8 cellular contexts compared by ENCODE assay signal in the genomic region with DNA sequence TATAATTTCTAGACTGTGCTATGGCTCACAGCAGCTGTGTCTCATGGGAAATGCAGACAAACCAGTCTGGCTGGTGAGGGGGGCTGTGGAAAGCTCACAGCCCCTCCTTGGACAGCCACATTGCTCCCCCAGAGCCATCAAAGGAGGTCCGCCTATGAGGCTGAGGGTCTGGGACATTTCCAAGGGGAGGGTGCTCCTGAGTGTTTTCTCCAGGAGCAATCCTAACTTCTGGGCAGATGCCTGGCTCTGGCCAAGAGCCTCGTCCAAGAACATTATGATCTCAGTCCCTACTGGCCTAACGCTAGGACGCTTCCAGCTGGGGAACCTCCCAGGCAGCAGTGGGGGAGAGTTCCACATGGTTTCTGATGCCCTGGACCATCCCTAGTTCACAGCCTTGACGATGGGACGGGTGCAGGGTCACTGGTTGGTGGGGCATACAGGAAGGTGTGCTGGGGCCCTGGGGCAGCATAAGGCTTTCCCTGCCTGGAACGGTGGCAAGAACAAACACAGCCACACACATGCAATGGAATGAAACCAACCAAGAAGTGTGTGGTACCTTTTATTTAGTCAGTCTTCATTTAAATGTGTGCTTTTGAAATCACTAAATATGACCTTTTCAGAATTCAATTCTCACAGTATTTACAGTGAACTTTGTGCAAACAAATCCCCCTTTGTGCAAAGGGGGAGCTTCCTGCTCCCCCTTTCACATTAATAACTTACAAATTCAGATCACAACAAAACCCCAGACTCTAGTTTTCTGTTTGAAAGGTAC.
A peak's percentile ranks its signal among the peaks of the same experiment; 100 is the strongest.
DNase-seq lines count a peak whose midpoint lies in the region; ATAC-seq and TF ChIP-seq lines count a peak whose summit lies in the region.

No MANE protein-coding gene starts in this region.

- peak; percentile 20 to 59 for TF ChIP-seq POLR2A in tibial nerve (IDR thresholded peaks at IDR 0.05)

- DNase-seq in fibroblast of the conjunctiva (ENCODE audit: low read depth) (peak; percentile 69), tibial nerve (ENCODE audit: low spot score in 2 of 2) (peak; percentile 83 to 89), NCI-H1092 (lab: John Stamatoyannopoulos, UW) (no peak), DMS153 treated with DMSO at 0.1 percent for 48 hours (lab: John Stamatoyannopoulos, UW; ENCODE audit: unreplicated experiment) (no peak)
- DNase-seq in stimulated activated CD4-positive, alpha-beta T cell treated with anti-CD3 and anti-CD28 coated beads, Interleukin-15, amount 100 ng/mL, for 24 hours: no peak

- H3K4me1 ChIP-seq in tibial nerve: peaks cover 3 to 87% (median 47%) of the 10 kb centered on the region in 4 donors

- peaks cover 23% of the 10 kb centered on the region for H3K4me1 Mint-ChIP-seq in nephron

- H3K4me3 Mint-ChIP-seq in nephron: peak overlapping the region in 1 of 3 experiments; percentile 15

- no peak for ATAC-seq in GM18868 (IDR thresholded peaks at IDR 0.05; ENCODE audit: unreplicated experiment)

- TF ChIP-seq CTCF in nephron (IDR thresholded peaks at IDR 0.05; ENCODE audit: unreplicated experiment in 3 of 3) (no peak), tibial nerve (IDR thresholded peaks at IDR 0.05) (peak in 1 of 5 experiments; percentile 12)

- H3K27ac Mint-ChIP-seq in nephron: peak overlapping the region; percentile 74 to 89 (median 83)

- no peaks in the 10 kb centered on the region for H3K36me3 Mint-ChIP-seq in nephron (ENCODE audit: low read depth)

- H3K9me3 Mint-ChIP-seq in nephron: no peaks in the 10 kb centered on the region

- H3K27me3 ChIP-seq in tibial nerve: no peaks in the 10 kb centered on the region

- H3K4me3 ChIP-seq in tibial nerve: peak overlapping the region in 1 of 4 donors; percentile 5

- H3K9me3 ChIP-seq in tibial nerve: no peaks in the 10 kb centered on the region

- H3K27ac ChIP-seq in adipose tissue (ENCODE audit: low read depth, low read length) (peak overlapping the region; percentile 17), tibial nerve (peak overlapping the region; percentile 82 to 95 (median 91))

- peaks cover 0 to 15% (median 0%) of the 10 kb centered on the region in 3 donors for H3K36me3 ChIP-seq in tibial nerve

- no peaks in the 10 kb centered on the region for H3K27me3 Mint-ChIP-seq in nephron (ENCODE audit: low read depth)

- peak; percentile 82 to 98 for TF ChIP-seq EP300 in tibial nerve (IDR thresholded peaks at IDR 0.05)

- WGBS in adipose tissue, 3 donors: 14 to 52% (median 49%) methylated on average over 7 of the region's 7 CpGs
- WGBS in tibial nerve, 2 donors: 14% methylated on average over 7 of the region's 7 CpGs

Comparison
In these comparisons a context has a peak if more than half of its experiments do, and no peak if none do; other contexts are left out.
1. DNase-seq: peak in fibroblast of the conjunctiva (single experiment) and tibial nerve (2 of 2); none in stimulated activated CD4-positive, alpha-beta T cell treated with anti-CD3 and anti-CD28 coated beads, Interleukin-15, amount 100 ng/mL, for 24 hours (single experiment), NCI-H1092 (single experiment) and DMS153 treated with DMSO at 0.1 percent for 48 hours (single experiment).